9 cellular contexts compared by ENCODE assay signal in the genomic region with DNA sequence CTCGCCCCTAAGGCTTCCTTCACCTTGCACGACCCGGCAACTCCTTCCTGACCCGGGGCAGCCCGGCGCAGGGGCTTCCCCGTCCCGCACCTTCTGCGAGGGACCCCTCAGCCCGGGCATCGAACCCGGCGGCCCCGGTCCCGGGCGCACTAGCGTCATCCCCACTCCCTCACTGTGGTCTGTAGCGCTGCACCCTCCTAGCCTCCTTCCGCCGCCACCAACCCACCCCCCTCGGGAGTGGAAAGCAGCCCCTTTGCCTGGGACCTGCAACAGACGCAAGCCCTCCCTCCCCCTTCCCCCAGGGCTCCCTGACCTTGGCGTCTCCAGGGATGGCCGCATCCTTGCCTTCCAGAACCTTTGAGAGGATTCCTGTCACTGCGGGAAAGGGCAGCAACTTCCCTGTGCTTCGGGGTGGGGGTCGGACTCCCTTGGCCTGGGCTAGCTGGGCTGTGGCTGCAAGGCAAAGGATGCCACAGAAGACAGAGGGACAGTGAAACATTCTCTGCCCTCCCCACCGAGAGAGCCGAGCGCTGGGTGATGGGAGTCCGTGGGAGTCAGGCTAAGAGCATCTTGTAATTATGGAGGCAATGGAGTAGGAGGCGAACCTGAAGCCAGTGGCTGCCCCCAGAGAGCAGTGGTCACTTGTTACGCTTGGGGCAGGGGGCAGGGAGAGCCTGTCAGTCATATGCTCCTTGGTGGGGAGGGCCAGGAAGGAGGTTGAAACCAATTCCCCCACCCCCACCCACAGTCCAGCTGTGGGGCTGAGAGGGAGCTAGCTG. TPM values are rescaled to one million over a fixed set of nuclear protein-coding genes. Genes with fewer than 3 reads are reported as not detected.
DNase-seq lines count a peak whose midpoint lies in the region; ATAC-seq, FAIRE-seq and TF ChIP-seq lines count a peak whose summit lies in the region.
"Had no signal": no experiment of that assay in that cellular context is flagged by ENCODE, and none has a peak within 500 bp of the region (broad histone marks: within the 10 kb centered on the region; RNA-seq: fewer than 3 reads in every experiment).

No MANE protein-coding gene starts in this region.

- no peak overlapping the region for H3K27ac Mint-ChIP-seq in Calu3 (ENCODE audit: unreplicated experiment)

- H3K36me3 Mint-ChIP-seq in Calu3 (ENCODE audit: insufficient read depth, unreplicated experiment), result peaks cover 19% of the 10 kb centered on the region

- no TSS peak for BruUV-seq in Calu3 (replicated peaks; lab: Mats Ljungman, UMichigan)

- no peaks in the 10 kb centered on the region for H3K9me3 ChIP-seq in mesodermal cell (ENCODE audit: control insufficient read depth, low read length)

- H3K27ac ChIP-seq in mesodermal cell (ENCODE audit: low read depth, low read length, severe bottlenecking), result no peak overlapping the region

- H3K36me3 ChIP-seq in bronchial epithelial cell (ENCODE audit: control insufficient read depth, insufficient read depth, low read length) (peaks cover 21% of the 10 kb centered on the region), mesodermal cell (ENCODE audit: control insufficient read depth, insufficient read depth, low read length) (peaks cover 64% of the 10 kb centered on the region)

- no peaks in the 10 kb centered on the region for H3K9me3 Mint-ChIP-seq in Calu3 (ENCODE audit: low read depth, unreplicated experiment)

- FAIRE-seq in bronchial epithelial cell (lab: Jason Lieb, UNC), result no peak
- no peak for FAIRE-seq in frontal cortex (lab: Jason Lieb, UNC)

- ATAC-seq in HG03432 (IDR thresholded peaks at IDR 0.05; ENCODE audit: unreplicated experiment) (peak; percentile 20), HG03175 (IDR thresholded peaks at IDR 0.05; ENCODE audit: unreplicated experiment) (no peak)

- intact Hi-C loops in Calu3 (cut with micrococcal nuclease; ENCODE audit: unreplicated experiment), result no loop called here

- H3K4me3 ChIP-seq in bronchial epithelial cell (ENCODE audit: low read depth, low read length), result peak overlapping the region; percentile 79
- H3K4me3 ChIP-seq in mesodermal cell (ENCODE audit: extremely low read depth, insufficient read depth, low read length, poor library complexity, severe bottlenecking), result peak overlapping the region; percentile 70

- H3K4me1 ChIP-seq in mesodermal cell (ENCODE audit: control insufficient read depth, insufficient read depth, low read length, poor library complexity, severe bottlenecking), result peaks cover 10% of the 10 kb centered on the region

- TF ChIP-seq CTCF in Calu3 (IDR thresholded peaks at IDR 0.05; ENCODE audit: unreplicated experiment), result no peak
- TF ChIP-seq CTCF in bronchial epithelial cell (IDR thresholded peaks at IDR 0.05; ENCODE audit: insufficient read depth, low read length, severe bottlenecking), result no peak

- peaks cover 15% of the 10 kb centered on the region for H3K4me1 Mint-ChIP-seq in Calu3 (ENCODE audit: low read depth, unreplicated experiment)

- peak overlapping the region; percentile 82 for H3K4me3 Mint-ChIP-seq in Calu3 (ENCODE audit: low read depth, unreplicated experiment)

- WGBS in mesodermal cell (ENCODE audit: insufficient coverage in 2 of 2), 2 experiments, result 1 to 4% methylated on average over 25 to 30 of the region's 33 CpGs

- no peaks in the 10 kb centered on the region for H3K27me3 ChIP-seq in bronchial epithelial cell (ENCODE audit: control insufficient read depth, insufficient read depth, low read length)

- no peaks in the 10 kb centered on the region for H3K27me3 Mint-ChIP-seq in Calu3 (ENCODE audit: unreplicated experiment)

- CTCF ChIA-PET in Calu3 (lab: Charles Lee), result no interaction called here

- DNase-seq in Calu3 (no peak), bronchial epithelial cell (ENCODE audit: low read depth) (no peak), DMS114 treated with DMSO at 0.1 percent for 48 hours (lab: John Stamatoyannopoulos, UW; ENCODE audit: unreplicated experiment) (no peak), NCI-H2107 (lab: John Stamatoyannopoulos, UW) (no peak), frontal cortex (ENCODE audit: low spot score in 2 of 2) (no peak)

RNA-seq across cellular contexts. Expression of gene TMEM132A, which starts 0.8 kb away (rescaled TPM):
- total RNA-seq in Calu3 (2022) (105 and 116 TPM in 2 replicates), bronchial epithelial cell (22.6 and 25.2 TPM in 2 replicates), frontal cortex (131 TPM)
- 111 TPM for polyA plus RNA-seq in mesodermal cell (2013, experiment 1 of 2)
- polyA plus RNA-seq in mesodermal cell (2013, experiment 2 of 2), result 88.8 TPM

RNA-seq across cellular contexts. Expression of gene TMEM109, which starts 11.1 kb away (rescaled TPM):
- total RNA-seq in Calu3 (2022) (71.2 and 78.1 TPM in 2 replicates), bronchial epithelial cell (7.6 and 7.7 TPM in 2 replicates), frontal cortex (9.4 TPM)
- polyA plus RNA-seq in mesodermal cell (2013, experiment 1 of 2), result 70.8 TPM
- 57.9 TPM for polyA plus RNA-seq in mesodermal cell (2013, experiment 2 of 2)

RNA-seq across cellular contexts. Expression of gene PRPF19, which starts 18.7 kb away (rescaled TPM):
- total RNA-seq in Calu3 (2022) (128 and 129 TPM in 2 replicates), bronchial epithelial cell (30.2 and 36.1 TPM in 2 replicates), frontal cortex (37.5 TPM)
- 81.7 TPM for polyA plus RNA-seq in mesodermal cell (2013, experiment 1 of 2)
- polyA plus RNA-seq in mesodermal cell (2013, experiment 2 of 2), result 73.7 TPM

RNA-seq across cellular contexts. Expression of gene SLC15A3, which starts 26.9 kb away (rescaled TPM):
- total RNA-seq in Calu3 (2022) (6.8 and 12.4 TPM in 2 replicates), bronchial epithelial cell (0.38 and 1.3 TPM in 2 replicates), frontal cortex (3.3 TPM)
- 2.0 TPM for polyA plus RNA-seq in mesodermal cell (2013, experiment 1 of 2)
- polyA plus RNA-seq in mesodermal cell (2013, experiment 2 of 2), result 1.5 TPM

RNA-seq across cellular contexts. Expression of gene CD6, which starts 46.4 kb away (rescaled TPM):
- 0.26 and 0.34 TPM in 2 replicates for total RNA-seq in Calu3 (2022)
- total RNA-seq in bronchial epithelial cell, result not detected in 2 replicates
- 0.26 TPM for polyA plus RNA-seq in mesodermal cell (2013, experiment 1 of 2)
- polyA plus RNA-seq in mesodermal cell (2013, experiment 2 of 2), result 0.46 TPM
- 0.82 TPM for total RNA-seq in frontal cortex
- total RNA-seq: SK-MEL-5 had no signal
